In the genomic region with DNA sequence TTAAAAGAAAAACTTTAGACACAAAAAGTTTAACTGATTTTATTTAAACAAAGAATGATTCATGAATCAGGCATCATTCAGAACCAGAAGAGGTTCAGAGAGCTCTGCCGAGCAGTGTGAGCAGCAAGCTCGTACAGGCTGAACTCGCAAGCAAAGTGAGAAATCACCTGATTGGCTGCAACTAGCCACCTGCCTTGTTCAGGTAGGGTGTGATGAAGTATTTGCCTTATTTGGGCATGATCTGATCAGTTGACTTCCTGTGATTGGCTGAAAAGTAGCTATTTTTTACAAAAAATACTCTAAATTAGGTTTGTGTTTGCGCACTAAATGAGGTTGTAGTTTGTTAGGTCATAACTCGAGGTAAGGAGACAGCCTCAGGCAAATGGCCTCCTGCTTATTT, we compare ENCODE assay signal across 1 cellular context.
TF ChIP-seq lines count a peak whose summit lies in the region.

No MANE protein-coding gene starts in this region.

TF ChIP-seq in WTC11, 78 proteins besides CTCF, POLR2A, EP300 and RAD21 (continued from another document):
- no peak for TF ChIP-seq FOXJ3 (CRISPR knock-in tag; IDR thresholded peaks at IDR 0.05; ENCODE audit: borderline replicate concordance)
- TF ChIP-seq ELF4 (CRISPR knock-in tag; IDR thresholded peaks at IDR 0.05; ENCODE audit: low read depth) = no peak
